ENCODE assay signal across 27 cellular contexts in the genomic region with DNA sequence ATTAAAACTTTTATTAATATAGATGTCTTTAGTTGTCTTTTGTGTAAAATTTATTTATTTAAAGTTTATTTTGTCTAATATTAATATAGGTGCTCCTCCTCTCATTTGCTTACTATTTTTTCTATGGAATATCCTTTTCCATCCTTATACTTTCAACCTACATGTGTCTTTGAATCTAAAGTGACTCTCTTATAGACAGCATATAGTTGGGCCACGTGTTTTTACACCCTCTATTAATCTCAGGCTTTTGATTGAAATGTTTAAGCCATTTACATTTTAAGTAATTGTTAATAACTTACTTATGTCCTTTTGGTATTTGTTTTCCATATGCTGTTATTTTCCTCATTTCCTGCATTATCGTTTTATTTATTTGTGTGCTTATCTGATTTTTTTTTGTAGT.
"Had no signal": no experiment of that assay in that cellular context is flagged by ENCODE, and none has a peak within 500 bp of the region (broad histone marks: within the 10 kb centered on the region; RNA-seq: fewer than 3 reads in every experiment).

No MANE protein-coding gene starts in this region.

- DNase-seq: colonic mucosa; cortex of kidney; dermis blood vessel endothelial cell; dorsolateral prefrontal cortex; effector CD4-positive, alpha-beta T cell; effector CD8-positive, alpha-beta T cell; effector memory CD4-positive, alpha-beta T cell; effector memory CD8-positive, alpha-beta T cell; endodermal cell; erythroblast; esophagus squamous epithelium; foreskin fibroblast; foreskin keratinocyte; foreskin melanocyte; gastrocnemius medialis; glutamatergic neuron; head of caudate nucleus; heart left ventricle; heart right ventricle had no signal

- FAIRE-seq: colon, endometrium, endothelial cell of umbilical vein had no signal

- H3K27ac ChIP-seq: colonic mucosa, coronary artery, dorsolateral prefrontal cortex, epithelial cell of prostate, esophagus muscularis mucosa, esophagus squamous epithelium, foreskin keratinocyte, gastrocnemius medialis, gastroesophageal sphincter, heart left ventricle, heart right ventricle had no signal

- H3K4me1 ChIP-seq: colonic mucosa, esophagus muscularis mucosa, esophagus squamous epithelium, foreskin keratinocyte, gastrocnemius medialis, gastroesophageal sphincter, heart left ventricle, heart right ventricle had no signal

- H3K4me3 ChIP-seq: colonic mucosa, coronary artery, dorsolateral prefrontal cortex, esophagus muscularis mucosa, esophagus squamous epithelium, gastrocnemius medialis, gastroesophageal sphincter, heart left ventricle, heart right ventricle had no signal

- ATAC-seq: effector memory CD8-positive, alpha-beta T cell; esophagus mucosa; foreskin keratinocyte; gastrocnemius medialis; gastroesophageal sphincter; heart left ventricle; heart right ventricle had no signal

- H3K9me3 ChIP-seq: colonic mucosa, esophagus muscularis mucosa, esophagus squamous epithelium, gastrocnemius medialis, gastroesophageal sphincter had no signal

- H3K36me3 ChIP-seq: colonic mucosa, esophagus muscularis mucosa, esophagus squamous epithelium, gastrocnemius medialis, gastroesophageal sphincter, heart left ventricle, heart right ventricle had no signal

- H3K27me3 ChIP-seq: colonic mucosa, dorsolateral prefrontal cortex, esophagus muscularis mucosa, esophagus squamous epithelium, foreskin keratinocyte, gastrocnemius medialis, gastroesophageal sphincter, heart left ventricle, heart right ventricle had no signal
